27 cellular contexts compared by ENCODE assay signal in the genomic region with DNA sequence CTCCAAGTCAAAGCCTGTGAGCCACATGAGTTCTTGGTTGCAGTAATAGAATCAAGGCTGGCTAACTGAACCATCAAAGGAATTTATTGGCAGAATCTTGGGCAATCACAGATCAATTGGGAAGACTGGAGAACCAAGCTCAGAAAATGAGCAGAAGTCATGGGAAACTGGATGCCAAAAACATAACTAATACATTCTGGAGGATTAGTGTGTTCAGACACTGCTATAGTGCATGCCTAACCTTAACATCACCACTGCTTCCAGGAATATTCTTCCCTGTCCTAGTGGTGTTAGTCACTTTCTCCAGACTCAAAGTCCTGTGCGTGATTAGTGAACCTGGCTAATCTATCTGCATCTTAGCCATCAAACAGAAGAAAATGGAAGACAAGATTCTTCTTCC.
DNase-seq lines count a peak whose midpoint lies in the region; ATAC-seq and TF ChIP-seq lines count a peak whose summit lies in the region.
"Had no signal": no experiment of that assay in that cellular context is flagged by ENCODE, and none has a peak within 500 bp of the region (broad histone marks: within the 10 kb centered on the region; RNA-seq: fewer than 3 reads in every experiment).

No MANE protein-coding gene starts in this region.

- no peaks in the 10 kb centered on the region for H3K9me3 ChIP-seq in GM23248 (ENCODE audit: low read depth)
- H3K9me3 ChIP-seq: A549, BLaER1, esophagus squamous epithelium, prostate gland, vagina had no signal

- no peaks in the 10 kb centered on the region for H3K4me1 ChIP-seq in GM23248 (ENCODE audit: insufficient read depth)
- H3K4me1 ChIP-seq: BLaER1, esophagus squamous epithelium, prostate gland, vagina had no signal

- H3K4me3 ChIP-seq in GM23248 (no peak overlapping the region), epithelial cell of proximal tubule (ENCODE audit: low read depth, low read length) (no peak overlapping the region)
- H3K4me3 ChIP-seq: A549, BLaER1, esophagus squamous epithelium, prostate gland, skin epidermis, vagina had no signal

- no peak overlapping the region for H3K4me3 Mint-ChIP-seq in activated naive CD4-positive, alpha-beta T cell treated with anti-CD3 and anti-CD28 coated beads for 36 hours
- H3K4me3 Mint-ChIP-seq in activated CD8-positive, alpha-beta T cell treated with anti-CD3 and anti-CD28 coated beads, Interleukin-2, amount 10 ng/mL, durations not matched to agents 7 days and 5 days, result no peak overlapping the region
- H3K4me3 Mint-ChIP-seq: activated CD4-positive, alpha-beta T cell treated with anti-CD3 and anti-CD28 coated beads, Interleukin-2, amount 10 ng/mL, durations not matched to agents 24 days and 14 days; activated naive CD4-positive, alpha-beta T cell treated with anti-CD3 and anti-CD28 coated beads, Interleukin-2, amount 50 U/mL, for 24 hours; activated T-helper 1 cell treated with anti-CD3 and anti-CD28 coated beads, Interleukin-12 subunit alpha, Interleukin-12 subunit beta, Interleukin-2, Interleukin-4 antibody, amounts not matched to agents 30 ng/mL and 10 ng/mL and 1 ng/mL, durations not matched to agents 14 hours and 24 hours and 36 hours; stimulated activated effector memory CD8-positive, alpha-beta T cell treated with anti-CD3 and anti-CD28 coated beads, Interleukin-12 subunit alpha, Interleukin-12 subunit beta, amount 100 ng/mL, for 72 hours; T-helper 2 cell treated with Interferon-gamma antibody and Interleukin-4, amounts not matched to agents 5 μg/mL and 100 μg/mL, for 36 hours had no signal

- POLR2A ChIA-PET in activated CD8-positive, alpha-beta T cell treated with anti-CD3 and anti-CD28 coated beads, Interleukin-2, amount 10 ng/mL, durations not matched to agents 7 days and 5 days (lab: Charles Lee), result no interaction called here

- no peaks in the 10 kb centered on the region for H3K79me2 ChIP-seq in GM23248 (ENCODE audit: insufficient read depth)

- DNase-seq in GM23248 (peak; percentile 2), epithelial cell of proximal tubule (ENCODE audit: low read depth) (peak; percentile 26), myocyte (ENCODE audit: low read depth) (peak; percentile 23), NOMO-1 (lab: John Stamatoyannopoulos, UW; ENCODE audit: unreplicated experiment in 2 of 2) (no peak), NCI-H128 (lab: John Stamatoyannopoulos, UW; ENCODE audit: unreplicated experiment) (no peak)
- DNase-seq in activated naive CD4-positive, alpha-beta T cell treated with anti-CD3 and anti-CD28 coated beads for 36 hours, result no peak
- DNase-seq in activated CD8-positive, alpha-beta T cell treated with anti-CD3 and anti-CD28 coated beads, Interleukin-2, amount 10 ng/mL, durations not matched to agents 7 days and 5 days, result no peak
- DNase-seq: activated CD4-positive, alpha-beta T cell treated with anti-CD3 and anti-CD28 coated beads, Interleukin-2, amount 10 ng/mL, durations not matched to agents 24 days and 14 days; COR-L47; effector memory CD4-positive, alpha-beta T cell; esophagus squamous epithelium; mammary epithelial cell; MV-4-11; NCI-H2171; NCI-H524 treated with DMSO at 0.1 percent for 48 hours; WERI-Rb-1 had no signal

- H3F3A ChIP-seq in GM23248 (ENCODE audit: insufficient read depth), result no peaks in the 10 kb centered on the region

- H3K27me3 ChIP-seq in GM23248 (replicated peaks; ENCODE audit: insufficient read depth), result no peaks in the 10 kb centered on the region
- H3K27me3 ChIP-seq: BLaER1, esophagus squamous epithelium, vagina had no signal

- no peaks in the 10 kb centered on the region for H3K27me3 Mint-ChIP-seq in activated naive CD4-positive, alpha-beta T cell treated with anti-CD3 and anti-CD28 coated beads for 36 hours (ENCODE audit: low read depth)
- no peaks in the 10 kb centered on the region for H3K27me3 Mint-ChIP-seq in activated CD8-positive, alpha-beta T cell treated with anti-CD3 and anti-CD28 coated beads, Interleukin-2, amount 10 ng/mL, durations not matched to agents 7 days and 5 days (ENCODE audit: low read depth)
- H3K27me3 Mint-ChIP-seq: activated CD4-positive, alpha-beta T cell treated with anti-CD3 and anti-CD28 coated beads, Interleukin-2, amount 10 ng/mL, durations not matched to agents 24 days and 14 days; activated naive CD4-positive, alpha-beta T cell treated with anti-CD3 and anti-CD28 coated beads, Interleukin-2, amount 50 U/mL, for 24 hours had no signal

- no peak overlapping the region for H3K9ac ChIP-seq in GM23248
- H3K9ac ChIP-seq: BLaER1, KMS-11 had no signal

- WGBS in GM23248 (ENCODE audit: low coverage in 1 of 2, low lambda C conversion rate in 2 of 2, missing lambda C conversion rate in 2 of 2), 2 experiments, result 0 to 6% methylated on average over 1 of the region's 1 CpG

- H2AFZ ChIP-seq in GM23248, result no peak overlapping the region

- no peak overlapping the region for H3K4me2 ChIP-seq in GM23248 (ENCODE audit: unreplicated experiment)
- H3K4me2 ChIP-seq: A549, BLaER1, KMS-11 had no signal

- H3K4me1 Mint-ChIP-seq in activated naive CD4-positive, alpha-beta T cell treated with anti-CD3 and anti-CD28 coated beads for 36 hours (ENCODE audit: low read depth), result no peaks in the 10 kb centered on the region
- H3K4me1 Mint-ChIP-seq in activated CD8-positive, alpha-beta T cell treated with anti-CD3 and anti-CD28 coated beads, Interleukin-2, amount 10 ng/mL, durations not matched to agents 7 days and 5 days (ENCODE audit: low read depth), result no peaks in the 10 kb centered on the region
- H3K4me1 Mint-ChIP-seq: activated CD4-positive, alpha-beta T cell treated with anti-CD3 and anti-CD28 coated beads, Interleukin-2, amount 10 ng/mL, durations not matched to agents 24 days and 14 days; activated naive CD4-positive, alpha-beta T cell treated with anti-CD3 and anti-CD28 coated beads, Interleukin-2, amount 50 U/mL, for 24 hours; stimulated activated effector memory CD8-positive, alpha-beta T cell treated with anti-CD3 and anti-CD28 coated beads, Interleukin-12 subunit alpha, Interleukin-12 subunit beta, amount 100 ng/mL, for 72 hours had no signal

- no peaks in the 10 kb centered on the region for H3K36me3 ChIP-seq in GM23248 (ENCODE audit: low read depth)
- H3K36me3 ChIP-seq: BLaER1, esophagus squamous epithelium, prostate gland, vagina, WERI-Rb-1 had no signal

- peaks cover 4% of the 10 kb centered on the region for H3K9me3 Mint-ChIP-seq in activated naive CD4-positive, alpha-beta T cell treated with anti-CD3 and anti-CD28 coated beads for 36 hours
- H3K9me3 Mint-ChIP-seq in activated CD8-positive, alpha-beta T cell treated with anti-CD3 and anti-CD28 coated beads, Interleukin-2, amount 10 ng/mL, durations not matched to agents 7 days and 5 days (ENCODE audit: insufficient read depth), result peaks cover 11% of the 10 kb centered on the region
- H3K9me3 Mint-ChIP-seq: activated naive CD4-positive, alpha-beta T cell treated with anti-CD3 and anti-CD28 coated beads, Interleukin-2, amount 50 U/mL, for 24 hours; activated T-helper 1 cell treated with anti-CD3 and anti-CD28 coated beads, Interleukin-12 subunit alpha, Interleukin-12 subunit beta, Interleukin-2, Interleukin-4 antibody, amounts not matched to agents 30 ng/mL and 10 ng/mL and 1 ng/mL, durations not matched to agents 14 hours and 24 hours and 36 hours; stimulated activated effector memory CD8-positive, alpha-beta T cell treated with anti-CD3 and anti-CD28 coated beads, Interleukin-12 subunit alpha, Interleukin-12 subunit beta, amount 100 ng/mL, for 72 hours had no signal

- intact Hi-C loops in activated naive CD4-positive, alpha-beta T cell treated with anti-CD3 and anti-CD28 coated beads for 36 hours (cut with micrococcal nuclease), result no loop called here

- no peak overlapping the region for H3K27ac ChIP-seq in GM23248
- H3K27ac ChIP-seq: A549, BLaER1, esophagus squamous epithelium, KMS-11, prostate gland, skin epidermis, vagina, WERI-Rb-1 had no signal

- no peaks in the 10 kb centered on the region for H3K9me2 ChIP-seq in GM23248 (ENCODE audit: insufficient read depth)

- no peaks in the 10 kb centered on the region for H4K20me1 ChIP-seq in GM23248 (ENCODE audit: insufficient read depth)
- H4K20me1 ChIP-seq: BLaER1 had no signal

- in situ Hi-C loops in GM23248 (cut with MboI), result no loop called here

- H3K36me3 Mint-ChIP-seq in activated naive CD4-positive, alpha-beta T cell treated with anti-CD3 and anti-CD28 coated beads for 36 hours (ENCODE audit: low read depth), result no peaks in the 10 kb centered on the region
- H3K36me3 Mint-ChIP-seq in activated CD8-positive, alpha-beta T cell treated with anti-CD3 and anti-CD28 coated beads, Interleukin-2, amount 10 ng/mL, durations not matched to agents 7 days and 5 days (ENCODE audit: low read depth), result no peaks in the 10 kb centered on the region
- H3K36me3 Mint-ChIP-seq: activated naive CD4-positive, alpha-beta T cell treated with anti-CD3 and anti-CD28 coated beads, Interleukin-2, amount 50 U/mL, for 24 hours; stimulated activated effector memory CD8-positive, alpha-beta T cell treated with anti-CD3 and anti-CD28 coated beads, Interleukin-12 subunit alpha, Interleukin-12 subunit beta, amount 100 ng/mL, for 72 hours had no signal

- CTCF ChIA-PET in activated naive CD4-positive, alpha-beta T cell treated with anti-CD3 and anti-CD28 coated beads for 36 hours (lab: Charles Lee), result no interaction called here
- CTCF ChIA-PET in activated CD8-positive, alpha-beta T cell treated with anti-CD3 and anti-CD28 coated beads, Interleukin-2, amount 10 ng/mL, durations not matched to agents 7 days and 5 days (lab: Charles Lee), result no interaction called here

- no peak for TF ChIP-seq CTCF in epithelial cell of proximal tubule (conservative IDR thresholded peaks at IDR 0.05; ENCODE audit: low read depth, low read length)

- ATAC-seq in SK-N-SH treated with all-trans-retinoic acid at 6 μM for 48 hours, result peak; percentile 40; the same call in 1 of the 3 replicates
- ATAC-seq in activated CD8-positive, alpha-beta T cell treated with anti-CD3 and anti-CD28 coated beads, Interleukin-2, amount 10 ng/mL, durations not matched to agents 7 days and 5 days, result no peak
- ATAC-seq: stimulated activated effector memory CD8-positive, alpha-beta T cell treated with anti-CD3 and anti-CD28 coated beads, Interleukin-12 subunit alpha, Interleukin-12 subunit beta, amount 100 ng/mL, for 72 hours had no signal

- H3K27ac Mint-ChIP-seq in activated naive CD4-positive, alpha-beta T cell treated with anti-CD3 and anti-CD28 coated beads for 36 hours, result no peak overlapping the region
- no peak overlapping the region for H3K27ac Mint-ChIP-seq in activated CD8-positive, alpha-beta T cell treated with anti-CD3 and anti-CD28 coated beads, Interleukin-2, amount 10 ng/mL, durations not matched to agents 7 days and 5 days
- H3K27ac Mint-ChIP-seq: activated CD4-positive, alpha-beta T cell treated with anti-CD3 and anti-CD28 coated beads, Interleukin-2, amount 10 ng/mL, durations not matched to agents 24 days and 14 days; activated naive CD4-positive, alpha-beta T cell treated with anti-CD3 and anti-CD28 coated beads, Interleukin-2, amount 50 U/mL, for 24 hours; activated T-helper 1 cell treated with anti-CD3 and anti-CD28 coated beads, Interleukin-12 subunit alpha, Interleukin-12 subunit beta, Interleukin-2, Interleukin-4 antibody, amounts not matched to agents 30 ng/mL and 10 ng/mL and 1 ng/mL, durations not matched to agents 14 hours and 24 hours and 36 hours; stimulated activated effector memory CD8-positive, alpha-beta T cell treated with anti-CD3 and anti-CD28 coated beads, Interleukin-12 subunit alpha, Interleukin-12 subunit beta, amount 100 ng/mL, for 72 hours; T-helper 2 cell treated with Interferon-gamma antibody and Interleukin-4, amounts not matched to agents 5 μg/mL and 100 μg/mL, for 36 hours had no signal

Comparison
In these comparisons a context has a peak if more than half of its experiments do, and no peak if none do; other contexts are left out.
1. DNase-seq: peak in GM23248 (single experiment), epithelial cell of proximal tubule (single experiment) and myocyte (single experiment); none in activated naive CD4-positive, alpha-beta T cell treated with anti-CD3 and anti-CD28 coated beads for 36 hours (single experiment), activated CD8-positive, alpha-beta T cell treated with anti-CD3 and anti-CD28 coated beads, Interleukin-2, amount 10 ng/mL, durations not matched to agents 7 days and 5 days (single experiment), NOMO-1 (0 of 2) and NCI-H128 (single experiment).